17 cellular contexts compared by ENCODE assay signal in genomic region chr3:193114431-193115340, GRCh38.
DNase-seq lines count a peak whose midpoint lies in the region; FAIRE-seq lines count a peak whose summit lies in the region.
"Had no signal": no experiment of that assay in that cellular context is flagged by ENCODE, and none has a peak within 500 bp of the region (broad histone marks: within the 10 kb centered on the region; RNA-seq: fewer than 3 reads in every experiment).

No MANE protein-coding gene starts in this region.

- H3F3A ChIP-seq in GM23248 (ENCODE audit: insufficient read depth), result no peaks in the 10 kb centered on the region

- FAIRE-seq in urothelium cell line (lab: Jason Lieb, UNC), result no peak
- FAIRE-seq: G401.6 had no signal

- H3K36me3 ChIP-seq in GM23248 (ENCODE audit: low read depth), result no peaks in the 10 kb centered on the region
- H3K36me3 ChIP-seq: MG63 had no signal

- H3K79me2 ChIP-seq in GM23248 (ENCODE audit: insufficient read depth), result no peaks in the 10 kb centered on the region

- peak; percentile 18 for DNase-seq in GM23248
- DNase-seq in NCI-H526 treated with DMSO at 0.1 percent for 48 hours (lab: John Stamatoyannopoulos, UW), result peak; percentile 40
- DNase-seq in astrocyte of the hippocampus (ENCODE audit: low read depth, low spot score), result peak; percentile 49
- DNase-seq in urothelium cell line (ENCODE audit: low spot score), result peak; percentile 49
- DNase-seq in head of caudate nucleus, result no peak
- DNase-seq in amygdala (lab: John Stamatoyannopoulos, UW), result no peak
- DNase-seq in UCSD-AML1 (lab: John Stamatoyannopoulos, UW; ENCODE audit: unreplicated experiment), result no peak
- DNase-seq: ACHN; CD4-positive, alpha-beta T cell; MG63; NCI-H1092; NCI-H2081 treated with DMSO at 0.1 percent for 48 hours; NCI-H2227 treated with DMSO at 0.1 percent for 48 hours; NCI-H524; T-cell had no signal

- intact Hi-C loops in head of caudate nucleus (cut with DNase I), result no loop called here

- no peak overlapping the region for H2AFZ ChIP-seq in GM23248

- H3K4me3 ChIP-seq in GM23248, result no peak overlapping the region
- H3K4me3 ChIP-seq: MG63 had no signal

- no peaks in the 10 kb centered on the region for H4K20me1 ChIP-seq in GM23248 (ENCODE audit: insufficient read depth)

- no peak overlapping the region for H3K27ac ChIP-seq in GM23248
- H3K27ac ChIP-seq: RWPE1 had no signal

- 48 to 49% methylated on average over 10 of the region's 10 CpGs for WGBS in GM23248 (ENCODE audit: low coverage in 1 of 2, low lambda C conversion rate in 2 of 2, missing lambda C conversion rate in 2 of 2), 2 experiments

- no peak overlapping the region for H3K9ac ChIP-seq in GM23248

- in situ Hi-C loops in GM23248 (cut with MboI), result no loop called here

- no peak overlapping the region for H3K4me2 ChIP-seq in GM23248 (ENCODE audit: unreplicated experiment)

- 0 out of 2 replicates have a peak, but pooled peaks cover 5% of the 10 kb centered on the region for H3K27me3 ChIP-seq in GM23248 (replicated peaks; ENCODE audit: insufficient read depth)
- H3K27me3 ChIP-seq: MG63 had no signal

- H3K9me2 ChIP-seq in GM23248 (ENCODE audit: insufficient read depth), result no peaks in the 10 kb centered on the region

- no peaks in the 10 kb centered on the region for H3K4me1 ChIP-seq in GM23248 (ENCODE audit: insufficient read depth)

- no peaks in the 10 kb centered on the region for H3K9me3 ChIP-seq in GM23248 (ENCODE audit: low read depth)
- H3K9me3 ChIP-seq: MG63 had no signal

Comparison
In these comparisons a context has a peak if more than half of its experiments do, and no peak if none do; other contexts are left out.
1. DNase-seq: peak in GM23248 (single experiment), NCI-H526 treated with DMSO at 0.1 percent for 48 hours (single experiment), astrocyte of the hippocampus (single experiment) and urothelium cell line (single experiment); none in head of caudate nucleus (0 of 42), amygdala (0 of 56) and UCSD-AML1 (single experiment).